30 cellular contexts compared by ENCODE assay signal in the genomic region with DNA sequence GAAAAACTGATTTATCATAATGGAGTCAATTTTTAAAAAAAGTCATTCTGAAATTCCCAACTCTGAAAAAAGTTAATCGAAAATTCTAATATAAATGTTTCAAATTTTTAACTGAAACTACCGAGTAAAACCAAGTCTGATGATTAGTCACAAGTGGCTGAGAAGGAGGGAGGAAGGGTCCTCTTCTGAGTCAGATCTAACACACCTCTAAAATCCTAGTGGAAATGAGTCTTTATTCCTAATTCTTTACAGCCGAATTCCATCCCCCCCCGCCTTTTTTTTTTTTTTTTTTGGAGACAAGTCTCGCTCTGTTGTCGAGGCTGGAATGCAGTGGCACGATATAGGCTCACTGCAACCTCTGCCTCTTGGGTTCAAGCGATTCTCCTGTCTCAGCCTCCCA. TPM values are rescaled to one million over a fixed set of nuclear protein-coding genes. Genes with fewer than 3 reads are reported as not detected.
DNase-seq lines count a peak whose midpoint lies in the region; ATAC-seq, FAIRE-seq and TF ChIP-seq lines count a peak whose summit lies in the region.
"Had no signal": no experiment of that assay in that cellular context is flagged by ENCODE, and none has a peak within 500 bp of the region (broad histone marks: within the 10 kb centered on the region; RNA-seq: fewer than 3 reads in every experiment).

No MANE protein-coding gene starts in this region.

- H3K36me3 Mint-ChIP-seq in stimulated activated memory B cell treated with anti-CD40 and anti-IgM and Interleukin-4, amounts not matched to agents 10 μg/mL and 1 μg/mL and 100 μg/mL, for 72 hours: peaks cover 55% of the 10 kb centered on the region
- peaks cover 71% of the 10 kb centered on the region for H3K36me3 Mint-ChIP-seq in activated T-helper 2 cell treated with anti-CD3 and anti-CD28 coated beads, Interferon-gamma antibody, Interleukin-2, Interleukin-4, amounts not matched to agents 10 μg/mL and 5 μg/mL and 100 μg/mL, durations not matched to agents 14 hours and 24 hours and 36 hours (ENCODE audit: low read depth)

- FAIRE-seq in RCC 7860 (lab: Jason Lieb, UNC): peak; percentile 62
- FAIRE-seq: A549, HTR-8/SVneo had no signal

- 67 to 75% methylated on average over 6 to 8 of the region's 8 CpGs for WGBS in esophagus squamous epithelium, 2 donors

- TF ChIP-seq CTCF in cardiac muscle cell (IDR thresholded peaks at IDR 0.05; ENCODE audit: low read depth, low read length) (no peak), esophagus squamous epithelium (IDR thresholded peaks at IDR 0.05) (no peak)

- H3K27ac ChIP-seq in cardiac muscle cell (peak overlapping the region; percentile 83), esophagus squamous epithelium (peak overlapping the region in 3 of 4 donors; percentile 72 to 86 (median 78))
- H3K27ac ChIP-seq: A549, coronary artery, neutrophil, thoracic aorta, uterus had no signal

- H3K9me3 Mint-ChIP-seq in stimulated activated memory B cell treated with anti-CD40 and anti-IgM and Interleukin-4, amounts not matched to agents 10 μg/mL and 1 μg/mL and 100 μg/mL, for 72 hours: no peaks in the 10 kb centered on the region
- no peaks in the 10 kb centered on the region for H3K9me3 Mint-ChIP-seq in activated T-helper 2 cell treated with anti-CD3 and anti-CD28 coated beads, Interferon-gamma antibody, Interleukin-2, Interleukin-4, amounts not matched to agents 10 μg/mL and 5 μg/mL and 100 μg/mL, durations not matched to agents 14 hours and 24 hours and 36 hours
- H3K9me3 Mint-ChIP-seq: activated CD4-positive, alpha-beta T cell treated with anti-CD3 and anti-CD28 coated beads, Interleukin-2, amount 10 ng/mL, durations not matched to agents 7 days and 5 days; activated T-helper 1 cell treated with anti-CD3 and anti-CD28 coated beads, Interleukin-12 subunit alpha, Interleukin-12 subunit beta, Interleukin-2, Interleukin-4 antibody, amounts not matched to agents 30 ng/mL and 10 ng/mL and 1 ng/mL, durations not matched to agents 14 hours and 24 hours and 36 hours had no signal

- H3K9me3 ChIP-seq in cardiac muscle cell (ENCODE audit: low read depth): no peaks in the 10 kb centered on the region
- H3K9me3 ChIP-seq in esophagus squamous epithelium: no peaks in the 10 kb centered on the region
- H3K9me3 ChIP-seq: A549, neutrophil, thoracic aorta, uterus had no signal

- peaks cover 4% of the 10 kb centered on the region for H3K36me3 ChIP-seq in cardiac muscle cell
- peaks cover 0 to 44% (median 5%) of the 10 kb centered on the region in 3 donors for H3K36me3 ChIP-seq in esophagus squamous epithelium
- H3K36me3 ChIP-seq: thoracic aorta, uterus had no signal

- H3K27me3 Mint-ChIP-seq in stimulated activated memory B cell treated with anti-CD40 and anti-IgM and Interleukin-4, amounts not matched to agents 10 μg/mL and 1 μg/mL and 100 μg/mL, for 72 hours: no peaks in the 10 kb centered on the region
- H3K27me3 Mint-ChIP-seq in activated T-helper 2 cell treated with anti-CD3 and anti-CD28 coated beads, Interferon-gamma antibody, Interleukin-2, Interleukin-4, amounts not matched to agents 10 μg/mL and 5 μg/mL and 100 μg/mL, durations not matched to agents 14 hours and 24 hours and 36 hours (ENCODE audit: low read depth): no peaks in the 10 kb centered on the region
- H3K27me3 Mint-ChIP-seq: activated CD4-positive, alpha-beta T cell treated with anti-CD3 and anti-CD28 coated beads, Interleukin-2, amount 10 ng/mL, durations not matched to agents 7 days and 5 days; progenitor cell of endocrine pancreas had no signal

- H3K27me3 ChIP-seq in cardiac muscle cell: no peaks in the 10 kb centered on the region
- H3K27me3 ChIP-seq in esophagus squamous epithelium: no peaks in the 10 kb centered on the region
- H3K27me3 ChIP-seq: neutrophil, uterus had no signal

- no peak for ATAC-seq in left cardiac atrium
- no peak for ATAC-seq in stimulated activated memory B cell treated with anti-CD40 and anti-IgM and Interleukin-4, amounts not matched to agents 10 μg/mL and 1 μg/mL and 100 μg/mL, for 72 hours
- ATAC-seq: A549; stimulated activated naive CD8-positive, alpha-beta T cell treated with anti-CD3 and anti-CD28 coated beads, Interleukin-15, Interleukin-2, amounts not matched to agents 100 U/mL and 50 U/mL, for 24 hours had no signal

- H3K4me3 ChIP-seq in cardiac muscle cell (no peak overlapping the region), esophagus squamous epithelium (no peak overlapping the region)
- H3K4me3 ChIP-seq: A549, coronary artery, thoracic aorta, uterus had no signal

- H3K4me3 Mint-ChIP-seq in stimulated activated memory B cell treated with anti-CD40 and anti-IgM and Interleukin-4, amounts not matched to agents 10 μg/mL and 1 μg/mL and 100 μg/mL, for 72 hours: no peak overlapping the region
- no peak overlapping the region for H3K4me3 Mint-ChIP-seq in activated T-helper 2 cell treated with anti-CD3 and anti-CD28 coated beads, Interferon-gamma antibody, Interleukin-2, Interleukin-4, amounts not matched to agents 10 μg/mL and 5 μg/mL and 100 μg/mL, durations not matched to agents 14 hours and 24 hours and 36 hours (ENCODE audit: low read depth)
- H3K4me3 Mint-ChIP-seq: activated CD4-positive, alpha-beta T cell treated with anti-CD3 and anti-CD28 coated beads, Interleukin-2, amount 10 ng/mL, durations not matched to agents 7 days and 5 days; activated T-helper 1 cell treated with anti-CD3 and anti-CD28 coated beads, Interleukin-12 subunit alpha, Interleukin-12 subunit beta, Interleukin-2, Interleukin-4 antibody, amounts not matched to agents 30 ng/mL and 10 ng/mL and 1 ng/mL, durations not matched to agents 14 hours and 24 hours and 36 hours had no signal

- intact Hi-C loops in left cardiac atrium (cut with DNase I) (loop anchor here in 1 of 2 donors (5.0 kb wide), 1 partner anchor 37 kb away; no protein-coding TSS in a partner anchor), esophagus squamous epithelium (cut with DNase I) (no loop called here)
- intact Hi-C loops in activated T-helper 2 cell treated with anti-CD3 and anti-CD28 coated beads, Interferon-gamma antibody, Interleukin-2, Interleukin-4, amounts not matched to agents 10 μg/mL and 5 μg/mL and 100 μg/mL, durations not matched to agents 14 hours and 24 hours and 36 hours (cut with micrococcal nuclease): no loop called here

- TF ChIP-seq POLR2A in esophagus squamous epithelium (IDR thresholded peaks at IDR 0.05): no peak

- no peak for DNase-seq in cardiac muscle cell (ENCODE audit: low read depth in 1 of 2, low spot score in 1 of 2)
- no peak for DNase-seq in left cardiac atrium
- peak; percentile 30 for DNase-seq in RCC 7860 (ENCODE audit: low spot score)
- DNase-seq in esophagus squamous epithelium (lab: John Stamatoyannopoulos, UW): no peak
- no peak for DNase-seq in T-helper 9 cell
- no peak for DNase-seq in activated T-helper 2 cell treated with anti-CD3 and anti-CD28 coated beads, Interferon-gamma antibody, Interleukin-2, Interleukin-4, amounts not matched to agents 10 μg/mL and 5 μg/mL and 100 μg/mL, durations not matched to agents 14 hours and 24 hours and 36 hours (ENCODE audit: low spot score)
- DNase-seq in DMS 273 (lab: John Stamatoyannopoulos, UW; ENCODE audit: unreplicated experiment): no peak
- DNase-seq: activated CD4-positive, alpha-beta T cell treated with anti-CD3 and anti-CD28 coated beads, Interleukin-2, amount 10 ng/mL, durations not matched to agents 7 days and 5 days; activated naive CD4-positive, alpha-beta T cell treated with anti-CD3 and anti-CD28 coated beads, Interleukin-2, amount 50 U/mL, for 16 hours; amniotic stem cell; effector memory CD4-positive, alpha-beta T cell; H7; KBM-7; MM.1S; NCI-H1417; NCI-H69; RPMI8226; stimulated activated CD4-positive, alpha-beta T cell treated with anti-CD3 and anti-CD28 coated beads, Interleukin-15, amount 100 ng/mL, for 24 hours; stimulated activated naive CD8-positive, alpha-beta T cell treated with anti-CD3 and anti-CD28 coated beads, Interleukin-15, Interleukin-2, amounts not matched to agents 100 U/mL and 50 U/mL, for 24 hours; SW 1271; T1000; uterus had no signal

- peaks cover 15% of the 10 kb centered on the region for H3K4me1 Mint-ChIP-seq in stimulated activated memory B cell treated with anti-CD40 and anti-IgM and Interleukin-4, amounts not matched to agents 10 μg/mL and 1 μg/mL and 100 μg/mL, for 72 hours
- H3K4me1 Mint-ChIP-seq in activated T-helper 2 cell treated with anti-CD3 and anti-CD28 coated beads, Interferon-gamma antibody, Interleukin-2, Interleukin-4, amounts not matched to agents 10 μg/mL and 5 μg/mL and 100 μg/mL, durations not matched to agents 14 hours and 24 hours and 36 hours (ENCODE audit: low read depth): peaks cover 17% of the 10 kb centered on the region

- peak overlapping the region; percentile 17 for H3K27ac Mint-ChIP-seq in stimulated activated memory B cell treated with anti-CD40 and anti-IgM and Interleukin-4, amounts not matched to agents 10 μg/mL and 1 μg/mL and 100 μg/mL, for 72 hours
- H3K27ac Mint-ChIP-seq in activated T-helper 2 cell treated with anti-CD3 and anti-CD28 coated beads, Interferon-gamma antibody, Interleukin-2, Interleukin-4, amounts not matched to agents 10 μg/mL and 5 μg/mL and 100 μg/mL, durations not matched to agents 14 hours and 24 hours and 36 hours: no peak overlapping the region
- H3K27ac Mint-ChIP-seq: activated CD4-positive, alpha-beta T cell treated with anti-CD3 and anti-CD28 coated beads, Interleukin-2, amount 10 ng/mL, durations not matched to agents 7 days and 5 days; progenitor cell of endocrine pancreas had no signal

- H3K4me1 ChIP-seq in cardiac muscle cell (ENCODE audit: low read depth) (peaks cover 66% of the 10 kb centered on the region), esophagus squamous epithelium (peaks cover 36 to 93% (median 59%) of the 10 kb centered on the region in 3 donors)

RNA-seq across cellular contexts. Expression of a gene that starts 37.9 kb away (rescaled TPM):
- total RNA-seq in cardiac muscle cell (0.21 and 1.1 TPM in 2 replicates), left cardiac atrium (1 to 10 TPM; 2.6 to 3.1 TPM), esophagus squamous epithelium (under 1 TPM in 3 of 4 donors, not detected in 1; 0.23 to 0.76 (median 0.40) TPM)
- polyA plus RNA-seq in cardiac muscle cell: 1.5 and 2.3 TPM in 2 replicates
- 0.28 and 0.41 TPM in 2 replicates for total RNA-seq in activated T-helper 2 cell treated with anti-CD3 and anti-CD28 coated beads, Interferon-gamma antibody, Interleukin-2, Interleukin-4, amounts not matched to agents 10 μg/mL and 5 μg/mL and 100 μg/mL, durations not matched to agents 14 hours and 24 hours and 36 hours
- total RNA-seq: H7 had no signal

RNA-seq across cellular contexts. Expression of a gene that starts 38.1 kb away (rescaled TPM):
- total RNA-seq in cardiac muscle cell: 57.7 and 70.1 TPM in 2 replicates
- polyA plus RNA-seq in cardiac muscle cell: 170 and 179 TPM in 2 replicates
- 100 to 1,000 TPM in 1 of 2 donors, 10 to 100 TPM in 1; 92.0 to 109 TPM for total RNA-seq in left cardiac atrium
- total RNA-seq in esophagus squamous epithelium: 100 to 1,000 TPM in 2 of 4 donors, 10 to 100 TPM in 2; 66.9 to 146 (median 110) TPM
- 103 and 107 TPM in 2 replicates for total RNA-seq in activated T-helper 2 cell treated with anti-CD3 and anti-CD28 coated beads, Interferon-gamma antibody, Interleukin-2, Interleukin-4, amounts not matched to agents 10 μg/mL and 5 μg/mL and 100 μg/mL, durations not matched to agents 14 hours and 24 hours and 36 hours

RNA-seq across cellular contexts. Expression of a gene that starts 43.1 kb away (rescaled TPM):
- total RNA-seq in cardiac muscle cell (15.3 and 21.7 TPM in 2 replicates), left cardiac atrium (10 to 100 TPM; 51.7 to 92.3 TPM), esophagus squamous epithelium (10 to 100 TPM; 14.8 to 30.5 (median 19.2) TPM)
- 16.3 and 24.8 TPM in 2 replicates for polyA plus RNA-seq in cardiac muscle cell
- total RNA-seq in activated T-helper 2 cell treated with anti-CD3 and anti-CD28 coated beads, Interferon-gamma antibody, Interleukin-2, Interleukin-4, amounts not matched to agents 10 μg/mL and 5 μg/mL and 100 μg/mL, durations not matched to agents 14 hours and 24 hours and 36 hours: 41.7 and 42.4 TPM in 2 replicates
